In the genomic region with DNA sequence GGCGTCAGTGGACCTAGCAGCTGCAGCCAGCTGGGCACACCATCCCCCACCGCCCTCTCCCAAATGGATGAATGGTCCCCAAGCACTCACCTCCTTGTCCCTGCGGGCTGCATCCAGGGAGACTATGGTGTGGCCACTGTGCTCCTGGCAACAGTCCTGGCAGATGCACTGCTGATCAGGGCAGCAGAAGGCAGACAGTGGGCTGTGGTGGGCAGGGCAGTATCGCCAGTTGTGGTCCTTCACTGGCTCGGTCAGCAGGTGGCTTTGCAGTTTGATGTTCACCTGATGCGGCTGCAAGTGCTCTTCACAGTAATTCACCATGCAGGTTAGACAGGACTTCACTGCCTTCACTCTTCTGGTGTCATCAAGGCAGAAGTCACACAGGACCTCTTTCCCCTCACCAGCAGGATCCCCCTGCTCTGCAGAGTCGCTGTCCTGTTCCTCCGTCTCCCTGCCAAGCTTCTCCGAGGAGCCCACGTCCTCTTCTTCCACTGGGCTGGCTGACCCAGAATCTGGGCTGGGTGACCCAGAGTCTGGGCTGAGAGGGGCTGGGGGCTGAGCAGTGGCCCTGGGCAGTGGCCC, we compare ENCODE assay signal across 8 cellular contexts. TPM values are rescaled to one million over a fixed set of nuclear protein-coding genes. Genes with fewer than 3 reads are reported as not detected.
A peak's percentile ranks its signal among the peaks of the same experiment; 100 is the strongest.
DNase-seq lines count a peak whose midpoint lies in the region; ATAC-seq, FAIRE-seq and TF ChIP-seq lines count a peak whose summit lies in the region.

No MANE protein-coding gene starts in this region.

- DNase-seq in HAP-1 (ENCODE audit: low spot score in 2 of 2) (no peak), SJSA1 (ENCODE audit: low read depth in 1 of 2, low spot score in 2 of 2) (no peak), cardiac muscle cell (ENCODE audit: low read depth in 1 of 2, low spot score in 1 of 2) (no peak), small intestine (peak; percentile 29), GM10266 (ENCODE audit: extremely low spot score) (no peak)
- no peak for DNase-seq in stimulated activated CD4-positive, alpha-beta T cell treated with anti-CD3 and anti-CD28 coated beads, Interleukin-15, amount 100 ng/mL, for 24 hours

- WGBS in small intestine, 3 donors, result 3 to 32% (median 25%) methylated on average over 10 of the region's 10 CpGs

- no peaks in the 10 kb centered on the region for H3K27me3 ChIP-seq in HAP-1 (ENCODE audit: low read depth)
- no peaks in the 10 kb centered on the region for H3K27me3 ChIP-seq in SJSA1 (replicated peaks)
- H3K27me3 ChIP-seq in cardiac muscle cell, result no peaks in the 10 kb centered on the region
- no peaks in the 10 kb centered on the region for H3K27me3 ChIP-seq in small intestine (ENCODE audit: control insufficient read depth in 2 of 2, insufficient read depth in 2 of 2, low read length in 2 of 2)

- H3K4me1 ChIP-seq in HAP-1 (peaks cover 38% of the 10 kb centered on the region), SJSA1 (replicated peaks) (peaks cover 55% of the 10 kb centered on the region), cardiac muscle cell (ENCODE audit: low read depth) (peaks cover 12% of the 10 kb centered on the region), small intestine (ENCODE audit: control insufficient read depth in 2 of 2, insufficient read depth in 1 of 2, low read depth in 1 of 2, low read length in 1 of 2) (peaks cover 0 to 3% of the 10 kb centered on the region in 2 donors)

- TF ChIP-seq CTCF in cardiac muscle cell (IDR thresholded peaks at IDR 0.05; ENCODE audit: low read depth, low read length) (no peak), GM10266 (IDR thresholded peaks at IDR 0.05; ENCODE audit: control insufficient read depth, insufficient read depth, low read depth, missing control alignments) (no peak)

- H3K36me3 ChIP-seq in HAP-1 (replicated peaks), result no peaks in the 10 kb centered on the region
- peaks cover 15% of the 10 kb centered on the region for H3K36me3 ChIP-seq in SJSA1
- no peaks in the 10 kb centered on the region for H3K36me3 ChIP-seq in cardiac muscle cell
- H3K36me3 ChIP-seq in small intestine (ENCODE audit: control insufficient read depth in 2 of 2, insufficient read depth in 2 of 2, low read length in 2 of 2), result no peaks in the 10 kb centered on the region

- ATAC-seq in GM21717 (IDR thresholded peaks at IDR 0.05; ENCODE audit: unreplicated experiment) (no peak), HG02798 (IDR thresholded peaks at IDR 0.05; ENCODE audit: poor library complexity, unreplicated experiment) (no peak)

- H3K27ac ChIP-seq in SJSA1 (peak overlapping the region; percentile 51), cardiac muscle cell (peak overlapping the region; percentile 72), small intestine (ENCODE audit: low read depth in 1 of 2, low read length in 1 of 2) (peak overlapping the region; percentile 78 to 96)

- in situ Hi-C loops in HAP-1 (cut with MboI; ENCODE audit: low sequenced_read_pairs), result no loop called here

- H3K9me3 ChIP-seq in HAP-1 (no peaks in the 10 kb centered on the region), SJSA1 (replicated peaks) (no peaks in the 10 kb centered on the region), cardiac muscle cell (ENCODE audit: low read depth) (no peaks in the 10 kb centered on the region), small intestine (ENCODE audit: control insufficient read depth, low read depth) (no peaks in the 10 kb centered on the region)

- H3K4me3 ChIP-seq in HAP-1 (peak overlapping the region; percentile 23), SJSA1 (peak overlapping the region; percentile 49), cardiac muscle cell (no peak overlapping the region), small intestine (ENCODE audit: low read depth in 1 of 2, low read length in 2 of 2) (peak overlapping the region; percentile 24 to 58)

- no peak for FAIRE-seq in small intestine (lab: Jason Lieb, UNC)

RNA-seq across cellular contexts. Expression of a gene that starts 31.6 kb away (rescaled TPM):
- total RNA-seq in SJSA1 (2014; rRNA removed; shearing (Covaris generic)), result 0.41 and 1.7 TPM in 2 replicates
- total RNA-seq in cardiac muscle cell, result 1.1 TPM in 1 of 2 replicates, not detected in the other
- polyA plus RNA-seq in cardiac muscle cell, result 0.21 and 0.62 TPM in 2 replicates
- polyA plus RNA-seq in small intestine, result 1 to 10 TPM in 1 of 3 donors, under 1 TPM in 1, not detected in 1; 0.81 to 1.0 TPM

RNA-seq across cellular contexts. Expression of a gene that starts 33.0 kb away (rescaled TPM):
- total RNA-seq in SJSA1 (2014; rRNA removed; shearing (Covaris generic)), result 56.9 and 111 TPM in 2 replicates
- total RNA-seq in cardiac muscle cell, result 42.4 and 48.8 TPM in 2 replicates
- polyA plus RNA-seq in cardiac muscle cell (20.6 and 27.6 TPM in 2 replicates), small intestine (10 to 100 TPM; 16.5 to 22.2 (median 20.1) TPM)

RNA-seq across cellular contexts. Expression of a gene that starts 48.5 kb away (rescaled TPM):
- 22.1 and 30.4 TPM in 2 replicates for total RNA-seq in SJSA1 (2014; rRNA removed; shearing (Covaris generic))
- 50.9 and 78.7 TPM in 2 replicates for total RNA-seq in cardiac muscle cell
- polyA plus RNA-seq in cardiac muscle cell (26.1 and 46.7 TPM in 2 replicates), small intestine (1 to 10 TPM; 2.2 to 6.2 (median 2.5) TPM)
